ENCODE assay signal across 9 cellular contexts in the genomic region with DNA sequence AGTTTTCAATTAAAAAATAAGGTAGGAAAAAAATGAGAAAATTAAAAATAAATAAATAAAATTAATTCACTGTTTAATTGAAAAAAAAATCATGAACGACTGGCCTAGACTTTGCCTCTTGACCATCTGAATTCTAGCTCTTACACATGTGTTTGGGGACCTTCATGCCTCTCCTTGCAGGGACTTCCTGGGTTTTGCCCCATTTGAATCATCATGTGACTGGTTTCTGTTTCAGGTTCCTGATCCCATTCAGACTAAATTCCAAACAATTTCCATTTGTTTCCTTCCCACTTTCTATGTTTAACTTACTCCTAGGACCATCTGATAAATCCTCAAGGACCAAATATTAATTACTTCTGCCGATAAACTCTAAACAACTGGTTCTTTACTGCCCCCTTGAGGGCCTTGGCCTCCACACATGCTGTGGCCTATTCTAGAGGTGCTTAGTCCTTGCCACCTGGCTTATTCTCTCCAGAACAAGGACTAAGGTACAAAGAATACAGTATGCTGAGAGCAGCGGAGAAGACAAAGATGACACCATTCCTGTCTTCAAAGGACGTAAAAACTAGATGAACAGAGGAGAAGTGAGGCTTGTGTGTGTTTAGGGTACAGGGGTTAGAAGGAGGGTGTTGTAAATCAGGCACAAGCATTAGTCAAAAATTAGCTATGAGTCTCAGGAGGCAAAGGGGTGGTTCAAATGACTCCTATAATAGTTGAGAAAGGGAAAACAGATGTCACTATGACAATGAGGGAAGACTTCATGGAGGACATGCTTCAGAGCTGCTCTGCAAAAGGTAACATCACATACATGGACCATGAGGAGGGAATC.
A peak's percentile ranks its signal among the peaks of the same experiment; 100 is the strongest.
DNase-seq lines count a peak whose midpoint lies in the region; ATAC-seq, FAIRE-seq and TF ChIP-seq lines count a peak whose summit lies in the region.
"Had no signal": no experiment of that assay in that cellular context is flagged by ENCODE, and none has a peak within 500 bp of the region (broad histone marks: within the 10 kb centered on the region; RNA-seq: fewer than 3 reads in every experiment).

No MANE protein-coding gene starts in this region.

- ATAC-seq in GM19452 (IDR thresholded peaks at IDR 0.05; ENCODE audit: unreplicated experiment) = peak; percentile 82
- ATAC-seq in HG03460 (IDR thresholded peaks at IDR 0.05; ENCODE audit: unreplicated experiment) = peak; percentile 75
- peak; percentile 74 to 93 (median 88) for ATAC-seq in pancreas

- H3K9me3 ChIP-seq in colonic mucosa (no peaks in the 10 kb centered on the region), pancreas (peaks cover 0 to 4% (median 0%) of the 10 kb centered on the region in 4 donors)
- H3K9me3 ChIP-seq: BLaER1 treated with 17β-estradiol and CSF1 and Interleukin-3, amounts not matched to agents 10 nM and 100 nM had no signal

- DNase-seq in NCI-H1417 (lab: John Stamatoyannopoulos, UW) (peak; percentile 60 to 87 (median 67)), NCI-H1417 treated with DMSO at 0.1 percent for 48 hours (lab: John Stamatoyannopoulos, UW) (no peak), NCI-H748 (lab: John Stamatoyannopoulos, UW; ENCODE audit: unreplicated experiment) (peak; percentile 73), colonic mucosa (peak; percentile 17), pancreas (peak in 5 of 6 donors; percentile 26 to 63 (median 50)), KG1 (lab: John Stamatoyannopoulos, UW) (no peak)

- TF ChIP-seq CTCF in colonic mucosa (IDR thresholded peaks at IDR 0.05) (peak; percentile 39), pancreas (IDR thresholded peaks at IDR 0.05) (peak; percentile 42 to 63 (median 56))

- FAIRE-seq in pancreas (lab: Jason Lieb, UNC) = no peak

- H3K9ac ChIP-seq in colonic mucosa (ENCODE audit: low read depth in 2 of 2, low read length in 2 of 2) = no peak overlapping the region
- H3K9ac ChIP-seq: BLaER1 treated with 17β-estradiol and CSF1 and Interleukin-3, amounts not matched to agents 10 nM and 100 nM had no signal

- H3K36me3 ChIP-seq in colonic mucosa (no peaks in the 10 kb centered on the region), pancreas (no peaks in the 10 kb centered on the region)
- H3K36me3 ChIP-seq: BLaER1 treated with 17β-estradiol and CSF1 and Interleukin-3, amounts not matched to agents 10 nM and 100 nM had no signal

- intact Hi-C loops in colonic mucosa (cut with DNase I) (no loop called here), pancreas (cut with DNase I) (loop anchor here in 1 of 3 donors (10.0 kb wide), 1 partner anchor 172 kb away; no protein-coding TSS in a partner anchor)

- H3K27me3 ChIP-seq in colonic mucosa (no peaks in the 10 kb centered on the region), pancreas (peaks cover 0 to 4% (median 0%) of the 10 kb centered on the region in 4 donors)
- H3K27me3 ChIP-seq: BLaER1 treated with 17β-estradiol and CSF1 and Interleukin-3, amounts not matched to agents 10 nM and 100 nM had no signal

- 24 to 28% methylated on average over 4 of the region's 4 CpGs for WGBS in pancreas, 2 donors

- H3K27ac ChIP-seq in colonic mucosa (no peak overlapping the region), pancreas (no peak overlapping the region)
- H3K27ac ChIP-seq: BLaER1 treated with 17β-estradiol and CSF1 and Interleukin-3, amounts not matched to agents 10 nM and 100 nM had no signal

- H3K4me3 ChIP-seq in colonic mucosa (no peak overlapping the region), pancreas (no peak overlapping the region)
- H3K4me3 ChIP-seq: BLaER1 treated with 17β-estradiol and CSF1 and Interleukin-3, amounts not matched to agents 10 nM and 100 nM had no signal

- H3K4me1 ChIP-seq in colonic mucosa (no peaks in the 10 kb centered on the region), pancreas (no peaks in the 10 kb centered on the region)

Comparison
In these comparisons a context has a peak if more than half of its experiments do, and no peak if none do; other contexts are left out.
1. DNase-seq: peak in NCI-H1417 (3 of 3), NCI-H748 (single experiment), colonic mucosa (single experiment) and pancreas (5 of 6); none in NCI-H1417 treated with DMSO at 0.1 percent for 48 hours (single experiment) and KG1 (single experiment).
2. Peak in every context shown above with its lines, with median percentiles within 50 percentile points of each other: ATAC-seq.